13 cellular contexts compared by ENCODE assay signal in the genomic region with DNA sequence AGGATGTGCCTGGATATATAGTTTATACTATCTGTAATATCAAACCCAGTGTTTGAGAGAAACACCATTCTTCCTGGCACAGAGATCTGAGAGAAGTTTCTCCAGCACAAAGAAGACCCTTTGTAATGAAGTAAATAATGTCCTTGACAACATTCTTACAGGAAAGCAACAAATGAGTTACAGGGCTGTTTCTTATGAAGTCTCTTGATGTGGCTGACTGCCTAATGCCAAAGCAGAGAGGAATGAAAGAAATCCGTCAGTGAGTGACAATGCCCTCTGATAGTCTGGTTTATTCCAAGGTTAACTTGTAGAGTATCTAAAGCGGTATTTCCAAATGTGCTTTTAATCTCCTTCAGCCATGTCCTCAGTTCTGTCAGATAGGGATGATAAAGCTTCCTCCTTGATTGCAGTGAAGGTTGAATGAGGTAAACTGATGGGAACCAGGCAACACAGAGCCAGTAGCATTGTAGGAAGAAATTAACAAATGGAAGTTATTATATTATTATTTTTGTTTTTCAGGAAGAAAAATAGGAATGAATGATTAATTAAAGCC.
"Had no signal": no experiment of that assay in that cellular context is flagged by ENCODE, and none has a peak within 500 bp of the region (broad histone marks: within the 10 kb centered on the region; RNA-seq: fewer than 3 reads in every experiment).

No MANE protein-coding gene starts in this region.

- ATAC-seq: natural killer cell treated with Interleukin-12 subunit alpha and Interleukin-12 subunit beta and Interleukin-15 and Interleukin-18, amount 100 ng/mL, for 72 hours; stimulated activated naive CD8-positive, alpha-beta T cell treated with anti-CD3 and anti-CD28 coated beads, Interleukin-15, Interleukin-2, amounts not matched to agents 100 U/mL and 50 U/mL, for 24 hours; T-cell had no signal

- DNase-seq: activated CD4-positive, alpha-beta T cell treated with anti-CD3 and anti-CD28 coated beads, Interleukin-2, amount 10 ng/mL, durations not matched to agents 7 days and 5 days; activated CD4-positive, CD25-positive, alpha-beta regulatory T cell; activated naive CD8-positive, alpha-beta T cell treated with anti-CD3 and anti-CD28 coated beads for 36 hours; endodermal cell; occipital lobe; small intestine; stimulated activated naive CD8-positive, alpha-beta T cell treated with anti-CD3 and anti-CD28 coated beads, Interleukin-15, Interleukin-2, amounts not matched to agents 100 U/mL and 50 U/mL, for 24 hours; T-cell; transverse colon had no signal

- H3K9me3 ChIP-seq: ascending aorta, right atrium auricular region, SJSA1, transverse colon had no signal

- H3K36me3 ChIP-seq: ascending aorta, right atrium auricular region, SJSA1, transverse colon had no signal

- H3K4me3 ChIP-seq: ascending aorta, right atrium auricular region, SJSA1, transverse colon had no signal

- H3K27me3 ChIP-seq: ascending aorta, right atrium auricular region, SJSA1, transverse colon had no signal

- H3K27ac ChIP-seq: ascending aorta, SJSA1, transverse colon had no signal
